Comparison of ENCODE assay signal across 14 cellular contexts in the genomic region with DNA sequence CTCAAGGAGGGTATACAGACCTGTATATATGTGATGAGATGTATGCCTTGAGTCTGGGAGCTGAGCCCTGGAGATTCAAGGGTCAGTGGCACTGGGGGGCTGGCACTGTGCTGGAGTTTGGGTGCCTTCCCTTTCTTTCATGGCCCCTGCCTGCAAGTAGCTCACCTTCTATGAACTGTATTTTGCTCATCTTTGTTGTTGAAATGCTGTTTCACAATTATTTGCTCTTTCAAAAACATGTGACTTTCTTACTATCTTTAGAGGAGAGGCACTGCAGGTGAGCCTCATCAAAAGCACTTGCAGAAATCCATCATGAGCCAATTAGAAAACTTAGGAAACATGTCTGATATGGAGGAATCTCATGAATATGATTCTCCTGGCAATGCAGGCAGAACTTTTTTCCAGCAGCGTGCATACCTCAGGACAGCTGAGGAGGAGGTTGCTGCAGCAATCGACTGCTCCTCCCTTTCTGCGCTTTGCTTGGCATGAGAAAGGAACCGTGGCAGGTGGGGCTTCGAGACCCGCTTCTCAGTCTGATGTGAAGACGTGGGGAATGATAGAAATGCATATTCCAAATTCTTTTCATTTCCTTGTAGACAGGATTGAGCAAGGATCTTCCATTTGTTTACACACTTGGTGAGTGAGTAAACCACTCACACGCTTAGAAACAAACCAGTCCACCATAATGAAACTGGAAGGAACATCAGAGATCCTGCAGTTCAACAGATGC.
DNase-seq lines count a peak whose midpoint lies in the region; ATAC-seq and TF ChIP-seq lines count a peak whose summit lies in the region.
"Had no signal": no experiment of that assay in that cellular context is flagged by ENCODE, and none has a peak within 500 bp of the region (broad histone marks: within the 10 kb centered on the region; RNA-seq: fewer than 3 reads in every experiment).

No MANE protein-coding gene starts in this region.

- no peak overlapping the region for H3K9ac ChIP-seq in neuronal stem cell (ENCODE audit: low read depth, low read length, poor library complexity)

- no peaks in the 10 kb centered on the region for H3K9me3 ChIP-seq in neuronal stem cell (replicated peaks in 1 of 2; ENCODE audit: control insufficient read depth in 2 of 2, insufficient read depth in 1 of 2, low read depth in 1 of 2, low read length in 2 of 2)

- peak; percentile 56 for ATAC-seq in sciatic nerve
- ATAC-seq: activated CD8-positive, alpha-beta T cell treated with anti-CD3 and anti-CD28 coated beads, Interleukin-2, amount 10 ng/mL, durations not matched to agents 7 days and 5 days had no signal

- no peak overlapping the region for H3K18ac ChIP-seq in neuronal stem cell (ENCODE audit: low read length)

- H3K4me3 ChIP-seq in WI38 (ENCODE audit: low read depth, low read length) (peak overlapping the region; percentile 48), fibroblast of villous mesenchyme (ENCODE audit: low read depth, low read length) (peak overlapping the region; percentile 9), neuronal stem cell (ENCODE audit: low read length in 2 of 2) (no peak overlapping the region)

- H2BK15ac ChIP-seq in neuronal stem cell (ENCODE audit: low read length): no peak overlapping the region

- no CpG with 5 or more reads among the region's 8 CpGs for WGBS in neuronal stem cell (ENCODE audit: extremely low coverage in 2 of 2, insufficient read length in 2 of 2, insufficient replicate concordance in 1 of 2), 2 donors

- no peak overlapping the region for H2BK120ac ChIP-seq in neuronal stem cell (ENCODE audit: low read depth, low read length)

- DNase-seq in GM04503 (ENCODE audit: low read depth) (peak; percentile 70), fibroblast of villous mesenchyme (ENCODE audit: low read depth) (peak; percentile 87), sciatic nerve (ENCODE audit: low spot score) (no peak), cerebellar nuclear complex (lab: John Stamatoyannopoulos, UW) (no peak), neuronal stem cell (ENCODE audit: low spot score) (no peak), NCI-H2107 treated with DMSO at 0.1 percent for 48 hours (lab: John Stamatoyannopoulos, UW; ENCODE audit: unreplicated experiment) (no peak)
- DNase-seq in activated CD8-positive, alpha-beta memory T cell treated with anti-CD3 and anti-CD28 coated beads, Interleukin-2, amount 50 U/mL, for 4 hours: no peak
- DNase-seq: activated CD8-positive, alpha-beta T cell treated with anti-CD3 and anti-CD28 coated beads, Interleukin-2, amount 10 ng/mL, durations not matched to agents 7 days and 5 days; activated effector memory CD4-positive, alpha-beta T cell treated with anti-CD3 and anti-CD28 coated beads, Interleukin-2, amount 50 U/mL, for 16 hours; CD4-positive, CD25-positive, alpha-beta regulatory T cell; endodermal cell; NCI-H2107; stimulated activated CD4-positive, alpha-beta T cell treated with anti-CD3 and anti-CD28 coated beads, Interleukin-2, amount 100 ng/mL, for 24 hours had no signal

- no peak overlapping the region for H3K4me2 ChIP-seq in neuronal stem cell (ENCODE audit: insufficient read depth, low read length, poor library complexity, severe bottlenecking)

- no peak overlapping the region for H2BK5ac ChIP-seq in neuronal stem cell (ENCODE audit: low read length)

- no peak overlapping the region for H2AK5ac ChIP-seq in neuronal stem cell (ENCODE audit: low read depth, low read length)

- no peak overlapping the region for H2AFZ ChIP-seq in neuronal stem cell (ENCODE audit: low read length)

- H3K4me1 ChIP-seq in neuronal stem cell (ENCODE audit: control insufficient read depth in 2 of 2, insufficient read depth in 1 of 2, low read depth in 1 of 2, low read length in 2 of 2): peaks cover 6 to 16% of the 10 kb centered on the region in 2 donors

- no peak overlapping the region for H3K23ac ChIP-seq in neuronal stem cell (ENCODE audit: low read depth, low read length, poor library complexity)

- no peaks in the 10 kb centered on the region for H3K36me3 ChIP-seq in neuronal stem cell (replicated peaks in 1 of 2; ENCODE audit: control insufficient read depth in 2 of 2, insufficient read depth in 2 of 2, low read length in 2 of 2)

- H3K14ac ChIP-seq in neuronal stem cell (ENCODE audit: low read length): no peak overlapping the region

- intact Hi-C loops in sciatic nerve (cut with DNase I): no loop called here

- TF ChIP-seq CTCF in WI38 (IDR thresholded peaks at IDR 0.05; ENCODE audit: low read depth, low read length): no peak
- TF ChIP-seq CTCF in fibroblast of villous mesenchyme (IDR thresholded peaks at IDR 0.05; ENCODE audit: insufficient read depth, low read depth, low read length): no peak

- H3K27me3 ChIP-seq in neuronal stem cell (ENCODE audit: control insufficient read depth in 3 of 3, insufficient read depth in 3 of 3, low read depth in 1 of 3, low read length in 3 of 3): peaks cover 0 to 2% (median 0%) of the 10 kb centered on the region in 3 experiments

- no peak overlapping the region for H3K27ac ChIP-seq in neuronal stem cell (replicated peaks; ENCODE audit: low read length)

- H3K79me1 ChIP-seq in neuronal stem cell (ENCODE audit: low read depth, low read length): no peaks in the 10 kb centered on the region

- H4K8ac ChIP-seq in neuronal stem cell (ENCODE audit: low read depth, low read length): no peak overlapping the region

- H4K91ac ChIP-seq in neuronal stem cell (ENCODE audit: low read depth, low read length, poor library complexity): no peak overlapping the region

- no peak overlapping the region for H3K4ac ChIP-seq in neuronal stem cell (ENCODE audit: low read length)

- no peak overlapping the region for H2BK12ac ChIP-seq in neuronal stem cell (ENCODE audit: low read length)

Comparison
In these comparisons a context has a peak if more than half of its experiments do, and no peak if none do; other contexts are left out.
1. DNase-seq: peak in GM04503 (single experiment) and fibroblast of villous mesenchyme (single experiment); none in sciatic nerve (single experiment), cerebellar nuclear complex (0 of 2), neuronal stem cell (single experiment), NCI-H2107 treated with DMSO at 0.1 percent for 48 hours (single experiment) and activated CD8-positive, alpha-beta memory T cell treated with anti-CD3 and anti-CD28 coated beads, Interleukin-2, amount 50 U/mL, for 4 hours (single experiment).
2. H3K4me3 ChIP-seq: peak in WI38 (single experiment) and fibroblast of villous mesenchyme (single experiment); none in neuronal stem cell (0 of 2).